8 cellular contexts compared by ENCODE assay signal in the genomic region with DNA sequence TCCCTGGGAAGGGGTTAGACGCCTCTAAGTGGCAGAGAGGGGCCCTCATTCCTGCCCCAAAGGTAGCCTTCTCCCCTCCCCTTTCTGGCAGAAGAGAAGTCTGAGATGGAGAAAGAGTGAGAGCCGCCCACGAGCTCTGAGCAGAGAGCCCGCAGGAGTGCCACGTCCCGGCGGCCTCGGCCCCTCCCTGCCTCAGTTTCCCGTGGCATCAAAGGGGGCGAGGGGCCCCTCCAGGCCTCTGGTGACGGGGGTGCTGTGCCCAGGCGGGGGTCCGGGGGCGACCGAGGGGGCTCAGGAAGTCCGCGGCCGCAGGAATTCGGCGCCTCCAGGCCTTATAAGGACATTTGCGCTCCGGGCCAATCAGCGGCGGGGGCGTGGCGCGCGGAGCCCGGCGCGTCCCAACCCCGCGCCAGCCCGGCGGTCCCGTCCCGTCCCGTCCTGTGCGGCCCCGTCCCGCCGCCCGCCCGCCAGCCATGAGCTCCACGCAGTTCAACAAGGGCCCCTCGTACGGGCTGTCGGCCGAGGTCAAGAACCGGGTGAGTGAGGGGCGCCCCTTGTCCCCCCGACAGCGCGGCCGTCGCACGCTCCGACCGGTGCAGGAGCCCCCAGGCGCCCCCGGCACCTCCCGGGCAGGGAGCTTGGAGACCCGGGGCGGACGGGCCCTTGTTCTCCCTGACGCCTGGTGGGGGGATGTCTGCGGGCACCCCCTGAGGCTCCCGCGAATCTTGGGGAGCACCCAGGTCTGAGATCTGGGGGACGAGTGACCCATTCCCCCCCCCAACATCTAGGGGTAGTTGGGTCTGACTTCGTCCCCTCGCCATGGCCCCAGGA. TPM values are rescaled to one million over a fixed set of nuclear protein-coding genes. Genes with fewer than 3 reads are reported as not detected.
DNase-seq lines count a peak whose midpoint lies in the region; ATAC-seq and TF ChIP-seq lines count a peak whose summit lies in the region.

A gene (plus strand): TSS at position 420 of the 831 bp plus-strand sequence. CDS start 54 bp downstream, at position 474.

- no peaks in the 10 kb centered on the region for H3K27me3 ChIP-seq in cardiac muscle cell

- no peaks in the 10 kb centered on the region for H3K9me3 ChIP-seq in cardiac muscle cell (ENCODE audit: low read depth)

- peaks cover 3% of the 10 kb centered on the region for H3K36me3 ChIP-seq in cardiac muscle cell

- H3K4me3 Mint-ChIP-seq in activated naive CD8-positive, alpha-beta T cell treated with anti-CD3 and anti-CD28 coated beads, Interleukin-2, amount 50 U/mL, for 24 hours = peak within 1 kb of the TSS; percentile 83
- peak within 1 kb of the TSS; percentile 90 for H3K4me3 Mint-ChIP-seq in progenitor cell of endocrine pancreas (ENCODE audit: low read depth)

- DNase-seq in NCI-H748 (lab: John Stamatoyannopoulos, UW; ENCODE audit: unreplicated experiment) (peak; percentile 51), NCI-H748 treated with DMSO at 0.1 percent for 48 hours (lab: John Stamatoyannopoulos, UW) (no peak), cardiac muscle cell (ENCODE audit: low read depth in 1 of 2, low spot score in 1 of 2) (peak; percentile 91 to 95), progenitor cell of endocrine pancreas (ENCODE audit: low spot score, unreplicated experiment) (peak; percentile 72), NCI-H1436 treated with DMSO at 0.1 percent for 48 hours (lab: John Stamatoyannopoulos, UW) (no peak)
- DNase-seq in activated naive CD8-positive, alpha-beta T cell treated with anti-CD3 and anti-CD28 coated beads, Interleukin-2, amount 50 U/mL, for 24 hours = peak; percentile 77

- peak within 1 kb of the TSS; percentile 86 for H3K27ac Mint-ChIP-seq in activated naive CD8-positive, alpha-beta T cell treated with anti-CD3 and anti-CD28 coated beads, Interleukin-2, amount 50 U/mL, for 24 hours
- peak within 1 kb of the TSS; percentile 98 for H3K27ac Mint-ChIP-seq in progenitor cell of endocrine pancreas

- H3K9me3 Mint-ChIP-seq in activated naive CD8-positive, alpha-beta T cell treated with anti-CD3 and anti-CD28 coated beads, Interleukin-2, amount 50 U/mL, for 24 hours = no peaks in the 10 kb centered on the region
- H3K9me3 Mint-ChIP-seq in progenitor cell of endocrine pancreas (ENCODE audit: low read depth) = no peaks in the 10 kb centered on the region

- TF ChIP-seq CTCF in cardiac muscle cell (IDR thresholded peaks at IDR 0.05; ENCODE audit: low read depth, low read length) (no peak), progenitor cell of endocrine pancreas (IDR thresholded peaks at IDR 0.05; ENCODE audit: unreplicated experiment) (no peak)

- peaks cover 28% of the 10 kb centered on the region for H3K4me1 Mint-ChIP-seq in activated naive CD8-positive, alpha-beta T cell treated with anti-CD3 and anti-CD28 coated beads, Interleukin-2, amount 50 U/mL, for 24 hours
- peaks cover 9% of the 10 kb centered on the region for H3K4me1 Mint-ChIP-seq in progenitor cell of endocrine pancreas (ENCODE audit: low read depth)

- no peaks in the 10 kb centered on the region for H3K4me1 ChIP-seq in cardiac muscle cell (ENCODE audit: low read depth)

- ATAC-seq in HG03442 (IDR thresholded peaks at IDR 0.05; ENCODE audit: unreplicated experiment) = peak; percentile 50
- ATAC-seq in SK-N-SH treated with all-trans-retinoic acid at 6 μM for 48 hours = peak; percentile 85
- ATAC-seq in activated naive CD8-positive, alpha-beta T cell treated with anti-CD3 and anti-CD28 coated beads, Interleukin-2, amount 50 U/mL, for 24 hours = peak; percentile 69

- peak within 1 kb of the TSS; percentile 99 for H3K4me3 ChIP-seq in cardiac muscle cell

- H3K36me3 Mint-ChIP-seq in activated naive CD8-positive, alpha-beta T cell treated with anti-CD3 and anti-CD28 coated beads, Interleukin-2, amount 50 U/mL, for 24 hours (ENCODE audit: low read depth) = no peaks in the 10 kb centered on the region
- H3K36me3 Mint-ChIP-seq in progenitor cell of endocrine pancreas (ENCODE audit: insufficient read depth) = peaks cover 4% of the 10 kb centered on the region

- H3K27ac ChIP-seq in cardiac muscle cell = peak within 1 kb of the TSS; percentile 100

- H3K27me3 Mint-ChIP-seq in activated naive CD8-positive, alpha-beta T cell treated with anti-CD3 and anti-CD28 coated beads, Interleukin-2, amount 50 U/mL, for 24 hours = peaks cover 2% of the 10 kb centered on the region
- H3K27me3 Mint-ChIP-seq in progenitor cell of endocrine pancreas = no peaks in the 10 kb centered on the region

TF ChIP-seq in SK-N-SH treated with all-trans-retinoic acid at 6 μM for 48 hours, 23 proteins besides CTCF, POLR2A, EP300 and RAD21:
- TF ChIP-seq ZNF565 (CRISPR knock-in tag; conservative IDR thresholded peaks at IDR 0.05; ENCODE audit: low read depth) (no peak), ZNF8 (CRISPR knock-in tag; IDR thresholded peaks at IDR 0.05) (no peak)
- TF ChIP-seq, protein P1, sequence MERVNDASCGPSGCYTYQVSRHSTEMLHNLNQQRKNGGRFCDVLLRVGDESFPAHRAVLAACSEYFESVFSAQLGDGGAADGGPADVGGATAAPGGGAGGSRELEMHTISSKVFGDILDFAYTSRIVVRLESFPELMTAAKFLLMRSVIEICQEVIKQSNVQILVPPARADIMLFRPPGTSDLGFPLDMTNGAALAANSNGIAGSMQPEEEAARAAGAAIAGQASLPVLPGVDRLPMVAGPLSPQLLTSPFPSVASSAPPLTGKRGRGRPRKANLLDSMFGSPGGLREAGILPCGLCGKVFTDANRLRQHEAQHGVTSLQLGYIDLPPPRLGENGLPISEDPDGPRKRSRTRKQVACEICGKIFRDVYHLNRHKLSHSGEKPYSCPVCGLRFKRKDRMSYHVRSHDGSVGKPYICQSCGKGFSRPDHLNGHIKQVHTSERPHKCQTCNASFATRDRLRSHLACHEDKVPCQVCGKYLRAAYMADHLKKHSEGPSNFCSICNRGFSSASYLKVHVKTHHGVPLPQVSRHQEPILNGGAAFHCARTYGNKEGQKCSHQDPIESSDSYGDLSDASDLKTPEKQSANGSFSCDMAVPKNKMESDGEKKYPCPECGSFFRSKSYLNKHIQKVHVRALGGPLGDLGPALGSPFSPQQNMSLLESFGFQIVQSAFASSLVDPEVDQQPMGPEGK (CRISPR knock-in tag; IDR thresholded peaks at IDR 0.05; ENCODE audit: borderline replicate concordance) = peak; percentile 64; the same call in 1 of the 2 replicates
TF ChIP-seq in SK-N-SH treated with all-trans-retinoic acid at 6 μM for 48 hours: peak in this region for 1.

RNA-seq across cellular contexts. Expression of the gene that starts here (rescaled TPM):
- total RNA-seq in cardiac muscle cell (158 TPM in 2 replicates), progenitor cell of endocrine pancreas (225 and 226 TPM in 2 replicates)
- polyA plus RNA-seq in cardiac muscle cell = 183 and 185 TPM in 2 replicates

Comparison
In these comparisons a context has a peak if more than half of its experiments do, and no peak if none do; other contexts are left out.
1. DNase-seq: peak in NCI-H748 (single experiment), activated naive CD8-positive, alpha-beta T cell treated with anti-CD3 and anti-CD28 coated beads, Interleukin-2, amount 50 U/mL, for 24 hours (single experiment), cardiac muscle cell (2 of 2) and progenitor cell of endocrine pancreas (single experiment); none in NCI-H748 treated with DMSO at 0.1 percent for 48 hours (single experiment) and NCI-H1436 treated with DMSO at 0.1 percent for 48 hours (single experiment).
2. Peak in every context shown above with its lines, with median percentiles within 50 percentile points of each other: ATAC-seq.